Comparison of ENCODE assay signal across 9 cellular contexts in the genomic region with DNA sequence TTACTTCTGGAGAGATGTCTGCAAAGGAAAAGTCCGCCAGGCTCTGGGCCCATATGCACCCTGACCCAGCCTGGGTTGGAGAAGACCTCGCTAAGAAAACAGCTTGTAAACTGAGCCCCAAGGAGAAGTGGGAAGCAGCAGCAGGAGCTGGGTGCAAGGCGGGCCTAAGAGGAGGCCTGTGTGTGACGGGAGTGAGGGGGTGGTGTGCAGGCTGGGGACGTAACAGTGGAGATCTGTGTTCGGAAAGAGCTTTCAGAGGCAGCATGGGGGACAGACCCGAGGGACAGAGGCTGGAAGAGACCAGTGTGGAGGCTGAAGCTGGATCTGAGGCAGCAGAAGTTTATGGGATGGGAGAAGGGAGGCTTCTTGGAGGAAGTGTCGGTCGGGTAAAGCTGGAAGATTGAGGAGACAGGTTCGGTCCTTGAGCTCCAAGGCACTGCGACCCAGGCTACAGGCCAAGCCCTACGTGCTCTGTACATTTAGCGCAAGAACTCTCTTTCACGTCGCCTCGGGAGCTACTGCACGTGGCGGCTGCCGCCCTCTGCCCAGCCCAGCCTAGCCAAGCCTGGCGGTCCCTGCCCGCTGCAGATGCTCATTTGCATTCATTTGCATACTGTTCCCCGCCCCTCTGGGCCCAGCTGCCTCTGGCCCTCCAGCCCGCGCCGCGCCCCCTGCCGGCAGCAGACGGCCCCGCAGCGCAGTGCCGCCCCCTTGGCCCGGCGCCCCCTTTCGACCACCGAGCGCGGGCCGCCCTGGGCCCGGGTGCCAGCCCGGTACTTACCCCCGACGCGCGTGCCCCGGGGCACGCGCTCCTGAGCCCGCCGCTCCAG. TPM values are rescaled to one million over a fixed set of nuclear protein-coding genes. Genes with fewer than 3 reads are reported as not detected.
DNase-seq lines count a peak whose midpoint lies in the region; ATAC-seq and TF ChIP-seq lines count a peak whose summit lies in the region.
"Had no signal": no experiment of that assay in that cellular context is flagged by ENCODE, and none has a peak within 500 bp of the region (broad histone marks: within the 10 kb centered on the region; RNA-seq: fewer than 3 reads in every experiment).

No MANE protein-coding gene starts in this region.

- CTCF ChIA-PET in CD8-positive, alpha-beta T cell (lab: Charles Lee): interaction anchor here (0.6 to 1.9 kb wide), 8 partner anchors 7 to 1926 kb away, joined by 3 to 5 read pairs (median 4); no protein-coding TSS in a partner anchor
- CTCF ChIA-PET in activated CD8-positive, alpha-beta memory T cell treated with anti-CD3 and anti-CD28 coated beads, Interleukin-2, amount 10 ng/mL, durations not matched to agents 7 days and 5 days (lab: Charles Lee): interaction anchor here (0.8 to 3.4 kb wide), 18 partner anchors 10 to 372 kb away, joined by 3 to 14 read pairs (median 4); no protein-coding TSS in a partner anchor

- peaks cover 69% of the 10 kb centered on the region for H3K27me3 Mint-ChIP-seq in CD8-positive, alpha-beta T cell (ENCODE audit: low read depth)
- H3K27me3 Mint-ChIP-seq in activated CD8-positive, alpha-beta memory T cell treated with anti-CD3 and anti-CD28 coated beads, Interleukin-2, amount 10 ng/mL, durations not matched to agents 7 days and 5 days: peaks cover 73% of the 10 kb centered on the region
- H3K27me3 Mint-ChIP-seq in natural killer cell (ENCODE audit: low read depth in 2 of 2): peaks cover 51 to 62% of the 10 kb centered on the region in 2 donors

- POLR2A ChIA-PET in CD8-positive, alpha-beta T cell (lab: Charles Lee): no interaction called here

- no peak for TF ChIP-seq CTCF in CD8-positive, alpha-beta T cell (IDR thresholded peaks at IDR 0.05)
- TF ChIP-seq CTCF in fibroblast of lung (conservative IDR thresholded peaks at IDR 0.05 in 1 of 2, IDR thresholded peaks at IDR 0.05 in 1 of 2; ENCODE audit: low read depth in 1 of 2, low read length in 2 of 2): no peak
- peak; percentile 66 for TF ChIP-seq CTCF in natural killer cell (IDR thresholded peaks at IDR 0.05)
- TF ChIP-seq CTCF in transverse colon (IDR thresholded peaks at IDR 0.05): peak in 4 of 5 experiments; percentile 49 to 62 (median 60)

- H3K79me2 ChIP-seq in fibroblast of lung (ENCODE audit: control insufficient read depth, insufficient read depth, low read length): no peaks in the 10 kb centered on the region

- no peaks in the 10 kb centered on the region for H3K36me3 ChIP-seq in CD8-positive, alpha-beta T cell (ENCODE audit: insufficient read depth, low read length)
- H3K36me3 ChIP-seq in HUES64 (ENCODE audit: insufficient read depth, low read length) (no peaks in the 10 kb centered on the region), fibroblast of lung (ENCODE audit: control insufficient read depth, insufficient read depth, low read length) (no peaks in the 10 kb centered on the region), transverse colon (no peaks in the 10 kb centered on the region)

- no peaks in the 10 kb centered on the region for H3K9me3 ChIP-seq in CD8-positive, alpha-beta T cell (ENCODE audit: low read length)
- H3K9me3 ChIP-seq in HUES64 (ENCODE audit: insufficient read depth, low read depth, low read length) (no peaks in the 10 kb centered on the region), fibroblast of lung (ENCODE audit: control insufficient read depth, insufficient read depth, low read depth, low read length) (no peaks in the 10 kb centered on the region), transverse colon (no peaks in the 10 kb centered on the region)

- WGBS in HUES64: 25% methylated on average over 49 of the region's 49 CpGs
- WGBS in transverse colon (ENCODE audit: low coverage in 1 of 2), 2 donors: 23 to 37% methylated on average over 5 to 49 of the region's 49 CpGs

- no peak for TF ChIP-seq POLR2A in transverse colon (IDR thresholded peaks at IDR 0.05)

- no peak for TF ChIP-seq EP300 in transverse colon (IDR thresholded peaks at IDR 0.05; ENCODE audit: low read depth)

- peak; percentile 83 for ATAC-seq in CD8-positive, alpha-beta T cell
- peak; percentile 75 for ATAC-seq in activated CD8-positive, alpha-beta memory T cell treated with anti-CD3 and anti-CD28 coated beads, Interleukin-2, amount 10 ng/mL, durations not matched to agents 7 days and 5 days
- ATAC-seq in natural killer cell (peak; percentile 47 to 82 (median 81)), HG02759 (IDR thresholded peaks at IDR 0.05; ENCODE audit: unreplicated experiment) (no peak)

- intact Hi-C loops in CD8-positive, alpha-beta T cell (cut with DNase I, micrococcal nuclease): no loop called here
- intact Hi-C loops in natural killer cell (cut with micrococcal nuclease) (no loop called here), transverse colon (cut with DNase I; ENCODE audit: low total_unique reads) (no loop called here)

- no peak overlapping the region for H3K27ac Mint-ChIP-seq in CD8-positive, alpha-beta T cell
- no peak overlapping the region for H3K27ac Mint-ChIP-seq in activated CD8-positive, alpha-beta memory T cell treated with anti-CD3 and anti-CD28 coated beads, Interleukin-2, amount 10 ng/mL, durations not matched to agents 7 days and 5 days
- H3K27ac Mint-ChIP-seq in natural killer cell: no peak overlapping the region

- H4K20me1 ChIP-seq in fibroblast of lung (ENCODE audit: control insufficient read depth, extremely low read depth, insufficient read depth, low read length): no peaks in the 10 kb centered on the region

- no peaks in the 10 kb centered on the region for H3K9me3 Mint-ChIP-seq in CD8-positive, alpha-beta T cell
- no peaks in the 10 kb centered on the region for H3K9me3 Mint-ChIP-seq in activated CD8-positive, alpha-beta memory T cell treated with anti-CD3 and anti-CD28 coated beads, Interleukin-2, amount 10 ng/mL, durations not matched to agents 7 days and 5 days (ENCODE audit: low read depth)
- H3K9me3 Mint-ChIP-seq in natural killer cell: no peaks in the 10 kb centered on the region

- H2AFZ ChIP-seq in fibroblast of lung (ENCODE audit: low read length): no peak overlapping the region

- H3K9ac ChIP-seq in HUES64 (ENCODE audit: low read depth, low read length) (peak overlapping the region; percentile 60), fibroblast of lung (ENCODE audit: insufficient read depth, low read length) (no peak overlapping the region)
- H3K9ac ChIP-seq: KMS-11 had no signal

- H3K27ac ChIP-seq in CD8-positive, alpha-beta T cell (ENCODE audit: low read depth, low read length): no peak overlapping the region
- H3K27ac ChIP-seq in HUES64 (ENCODE audit: low read depth, low read length) (no peak overlapping the region; the same call in 1 of the 2 replicates), fibroblast of lung (ENCODE audit: insufficient read depth, low read length) (no peak overlapping the region), transverse colon (peak overlapping the region; percentile 68 to 80 (median 74))
- H3K27ac ChIP-seq: KMS-11 had no signal

- H3K36me3 Mint-ChIP-seq in CD8-positive, alpha-beta T cell: no peaks in the 10 kb centered on the region
- no peaks in the 10 kb centered on the region for H3K36me3 Mint-ChIP-seq in activated CD8-positive, alpha-beta memory T cell treated with anti-CD3 and anti-CD28 coated beads, Interleukin-2, amount 10 ng/mL, durations not matched to agents 7 days and 5 days
- no peaks in the 10 kb centered on the region for H3K36me3 Mint-ChIP-seq in natural killer cell

- H3K4me2 ChIP-seq in fibroblast of lung (ENCODE audit: extremely low read depth, insufficient read depth, low read length): peak overlapping the region; percentile 28
- H3K4me2 ChIP-seq: KMS-11 had no signal

- no peaks in the 10 kb centered on the region for H3K4me1 ChIP-seq in CD8-positive, alpha-beta T cell (ENCODE audit: insufficient read depth, low read length)
- peaks cover 2% of the 10 kb centered on the region; the same call in 1 of the 2 replicates for H3K4me1 ChIP-seq in HUES64 (ENCODE audit: insufficient read depth, low read length)
- no peaks in the 10 kb centered on the region for H3K4me1 ChIP-seq in fibroblast of lung (ENCODE audit: control insufficient read depth, extremely low read depth, insufficient read depth, low read length)
- peaks cover 5 to 22% (median 15%) of the 10 kb centered on the region in 4 donors for H3K4me1 ChIP-seq in transverse colon

- H3K4me3 ChIP-seq in CD8-positive, alpha-beta T cell (ENCODE audit: low read depth, low read length): peak overlapping the region; percentile 37
- H3K4me3 ChIP-seq in HUES64 (ENCODE audit: low read length) (peak overlapping the region; percentile 64), fibroblast of lung (replicated peaks in 1 of 4; ENCODE audit: control extremely low read depth in 1 of 4, insufficient read depth in 1 of 4, low read depth in 3 of 4, low read length in 4 of 4) (peak overlapping the region in 2 of 4 experiments; percentile 28 to 52), transverse colon (peak overlapping the region; percentile 12 to 55 (median 41))

- peak in 3 of 7 experiments; percentile 20 to 44 (median 35) for DNase-seq in CD8-positive, alpha-beta T cell
- peak; percentile 51 for DNase-seq in activated CD8-positive, alpha-beta memory T cell treated with anti-CD3 and anti-CD28 coated beads, Interleukin-2, amount 10 ng/mL, durations not matched to agents 7 days and 5 days
- peak; percentile 22 to 36 for DNase-seq in fibroblast of lung (ENCODE audit: low read depth in 2 of 2)
- DNase-seq in natural killer cell: peak; percentile 45
- peak; percentile 69 for DNase-seq in transverse colon
- no peak for DNase-seq in effector CD4-positive, alpha-beta T cell

- peaks cover 15% of the 10 kb centered on the region for H3K27me3 ChIP-seq in CD8-positive, alpha-beta T cell (ENCODE audit: insufficient read depth, low read length)
- H3K27me3 ChIP-seq in HUES64 (ENCODE audit: insufficient read depth, low read length): peaks cover 17% of the 10 kb centered on the region
- peaks cover 14% of the 10 kb centered on the region for H3K27me3 ChIP-seq in fibroblast of lung (ENCODE audit: control insufficient read depth, insufficient read depth, low read length)
- peaks cover 45% of the 10 kb centered on the region for H3K27me3 ChIP-seq in transverse colon

- H3K4me3 Mint-ChIP-seq in CD8-positive, alpha-beta T cell: peak overlapping the region; percentile 69
- H3K4me3 Mint-ChIP-seq in activated CD8-positive, alpha-beta memory T cell treated with anti-CD3 and anti-CD28 coated beads, Interleukin-2, amount 10 ng/mL, durations not matched to agents 7 days and 5 days: no peak overlapping the region
- H3K4me3 Mint-ChIP-seq in natural killer cell: peak overlapping the region; percentile 72

- peaks cover 7% of the 10 kb centered on the region for H3K4me1 Mint-ChIP-seq in CD8-positive, alpha-beta T cell (ENCODE audit: low read depth)
- H3K4me1 Mint-ChIP-seq in activated CD8-positive, alpha-beta memory T cell treated with anti-CD3 and anti-CD28 coated beads, Interleukin-2, amount 10 ng/mL, durations not matched to agents 7 days and 5 days: no peaks in the 10 kb centered on the region
- H3K4me1 Mint-ChIP-seq in natural killer cell: peaks cover 9 to 12% of the 10 kb centered on the region in 2 donors

- in situ Hi-C loops in transverse colon (cut with MboI; ENCODE audit: low pct_ligation_motif_present in 1 of 4, low pct_unique_long_range_greater_than_20kb in 1 of 4, low sequenced_read_pairs in 3 of 4): no loop called here

RNA-seq across cellular contexts. Expression of a gene that starts 6.3 kb away (rescaled TPM):
- total RNA-seq in CD8-positive, alpha-beta T cell: not detected
- polyA plus RNA-seq in HUES64 (2013, experiment 1 of 2): 0.20 TPM
- 1.1 TPM for polyA plus RNA-seq in HUES64 (2013, experiment 2 of 2)
- total RNA-seq in activated CD8-positive, alpha-beta memory T cell treated with anti-CD3 and anti-CD28 coated beads, Interleukin-2, amount 10 ng/mL, durations not matched to agents 7 days and 5 days: under 1 TPM in 1 of 2 experiments, not detected in 1; 0.35 TPM
- total RNA-seq in fibroblast of lung (0.33 TPM in 1 of 2 replicates, not detected in the other), natural killer cell (under 1 TPM in 1 of 3 donors, not detected in 2; 0.59 TPM), transverse colon (under 1 TPM in 2 of 4 donors, not detected in 2; 0.64 to 0.96 TPM)
- polyA plus RNA-seq in fibroblast of lung: 0.06 TPM in 1 of 2 replicates, not detected in the other
- polyA plus RNA-seq in fibroblast of lung (2012): 0.16 TPM in 1 of 2 replicates, not detected in the other
- polyA minus RNA-seq in fibroblast of lung (ENCODE audit: low replicate concordance): not detected in 2 replicates

RNA-seq across cellular contexts. Expression of a gene that starts 8.6 kb away (rescaled TPM):
- not detected for total RNA-seq in CD8-positive, alpha-beta T cell
- 4.8 TPM for polyA plus RNA-seq in HUES64 (2013, experiment 1 of 2)
- polyA plus RNA-seq in HUES64 (2013, experiment 2 of 2): 7.3 TPM
- not detected for total RNA-seq in activated CD8-positive, alpha-beta memory T cell treated with anti-CD3 and anti-CD28 coated beads, Interleukin-2, amount 10 ng/mL, durations not matched to agents 7 days and 5 days
- total RNA-seq in fibroblast of lung (57.5 and 69.9 TPM in 2 replicates), natural killer cell (not detected), transverse colon (1,000 to 10,000 TPM in 2 of 4 donors, 100 to 1,000 TPM in 2; 330 to 1,204 (median 846) TPM)
- polyA plus RNA-seq in fibroblast of lung: 24.2 and 38.1 TPM in 2 replicates
- 36.6 and 61.1 TPM in 2 replicates for polyA plus RNA-seq in fibroblast of lung (2012)
- 59.7 and 87.2 TPM in 2 replicates for polyA minus RNA-seq in fibroblast of lung (ENCODE audit: low replicate concordance)

RNA-seq across cellular contexts. Expression of a gene that starts 21.9 kb away (rescaled TPM):
- total RNA-seq in CD8-positive, alpha-beta T cell: not detected
- polyA plus RNA-seq in HUES64 (2013, experiment 1 of 2): 3.5 TPM
- 5.0 TPM for polyA plus RNA-seq in HUES64 (2013, experiment 2 of 2)
- not detected for total RNA-seq in activated CD8-positive, alpha-beta memory T cell treated with anti-CD3 and anti-CD28 coated beads, Interleukin-2, amount 10 ng/mL, durations not matched to agents 7 days and 5 days
- total RNA-seq in fibroblast of lung (0.33 and 1.0 TPM in 2 replicates), natural killer cell (under 1 TPM in 1 of 3 donors, not detected in 2; 0.36 TPM), transverse colon (under 1 TPM in 2 of 4 donors, not detected in 2; 0.32 to 0.55 TPM)
- 0.38 and 1.6 TPM in 2 replicates for polyA plus RNA-seq in fibroblast of lung
- 0.43 and 2.5 TPM in 2 replicates for polyA plus RNA-seq in fibroblast of lung (2012)
- polyA minus RNA-seq in fibroblast of lung (ENCODE audit: low replicate concordance): not detected in 2 replicates

Comparison
In these comparisons a context has a peak if more than half of its experiments do, and no peak if none do; other contexts are left out.
1. H3K27ac ChIP-seq: peak in transverse colon (4 of 4); none in CD8-positive, alpha-beta T cell (single experiment), HUES64 (single experiment) and fibroblast of lung (single experiment).
2. CTCF ChIP-seq: peak in natural killer cell (single experiment) and transverse colon (4 of 5); none in CD8-positive, alpha-beta T cell (single experiment) and fibroblast of lung (0 of 2).
3. RNA of a gene that starts 8.6 kb away (total RNA-seq): 330 to 1,204 TPM in transverse colon and 57.5 to 69.9 TPM in fibroblast of lung; not detected in CD8-positive, alpha-beta T cell, not detected in activated CD8-positive, alpha-beta memory T cell treated with anti-CD3 and anti-CD28 coated beads, Interleukin-2, amount 10 ng/mL, durations not matched to agents 7 days and 5 days and not detected in natural killer cell; every median in the first group is over 10 times any median in the second.